In the genomic region with DNA sequence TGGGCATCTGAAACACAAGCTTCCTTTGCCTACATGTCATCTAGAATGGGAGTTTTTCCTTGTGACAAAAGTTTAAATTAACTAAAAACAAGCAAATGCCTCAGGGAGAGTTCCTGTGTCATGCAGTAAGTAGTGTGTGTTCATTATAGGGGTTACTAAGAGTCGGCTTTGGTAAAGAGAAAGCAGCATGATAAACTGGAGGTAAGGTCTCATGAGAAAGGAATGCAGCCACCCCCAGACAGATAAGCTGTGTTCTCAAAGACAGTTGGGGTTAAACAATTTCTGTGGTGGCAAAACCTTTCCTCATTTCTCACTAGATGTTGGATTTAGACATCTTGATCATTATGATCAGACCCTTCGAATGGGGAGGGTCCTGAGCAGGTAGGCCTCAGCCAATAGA, we compare ENCODE assay signal across 12 cellular contexts.
DNase-seq lines count a peak whose midpoint lies in the region; ATAC-seq and TF ChIP-seq lines count a peak whose summit lies in the region.
"Had no signal": no experiment of that assay in that cellular context is flagged by ENCODE, and none has a peak within 500 bp of the region (broad histone marks: within the 10 kb centered on the region; RNA-seq: fewer than 3 reads in every experiment).

No MANE protein-coding gene starts in this region.

- H3K9me3 Mint-ChIP-seq in activated CD8-positive, alpha-beta T cell treated with anti-CD3 and anti-CD28 coated beads for 36 hours = no peaks in the 10 kb centered on the region
- no peaks in the 10 kb centered on the region for H3K9me3 Mint-ChIP-seq in activated CD8-positive, alpha-beta T cell treated with anti-CD3 and anti-CD28 coated beads, Interleukin-2, amount 10 ng/mL, durations not matched to agents 7 days and 5 days (ENCODE audit: insufficient read depth)
- no peaks in the 10 kb centered on the region for H3K9me3 Mint-ChIP-seq in activated T-helper 2 cell treated with anti-CD3 and anti-CD28 coated beads, Interferon-gamma antibody, Interleukin-2, Interleukin-4, amounts not matched to agents 10 μg/mL and 5 μg/mL and 100 μg/mL, durations not matched to agents 14 hours and 24 hours and 36 hours

- POLR2A ChIA-PET in activated CD8-positive, alpha-beta T cell treated with anti-CD3 and anti-CD28 coated beads for 36 hours (lab: Charles Lee) = no interaction called here
- POLR2A ChIA-PET in activated CD8-positive, alpha-beta T cell treated with anti-CD3 and anti-CD28 coated beads, Interleukin-2, amount 10 ng/mL, durations not matched to agents 7 days and 5 days (lab: Charles Lee) = no interaction called here

- peaks cover 28% of the 10 kb centered on the region for H3K36me3 Mint-ChIP-seq in activated CD8-positive, alpha-beta T cell treated with anti-CD3 and anti-CD28 coated beads for 36 hours (ENCODE audit: low read depth)
- H3K36me3 Mint-ChIP-seq in activated CD8-positive, alpha-beta T cell treated with anti-CD3 and anti-CD28 coated beads, Interleukin-2, amount 10 ng/mL, durations not matched to agents 7 days and 5 days (ENCODE audit: low read depth) = peaks cover 54% of the 10 kb centered on the region
- H3K36me3 Mint-ChIP-seq in activated T-helper 2 cell treated with anti-CD3 and anti-CD28 coated beads, Interferon-gamma antibody, Interleukin-2, Interleukin-4, amounts not matched to agents 10 μg/mL and 5 μg/mL and 100 μg/mL, durations not matched to agents 14 hours and 24 hours and 36 hours (ENCODE audit: low read depth) = peaks cover 53% of the 10 kb centered on the region

- peak overlapping the region; percentile 70 for H3K4me2 ChIP-seq in smooth muscle cell

- intact Hi-C loops in activated CD8-positive, alpha-beta T cell treated with anti-CD3 and anti-CD28 coated beads for 36 hours (cut with micrococcal nuclease) = loop anchor here (5.0 to 10.0 kb wide), 4 partner anchors 52 to 485 kb away; no protein-coding TSS in a partner anchor
- intact Hi-C loops in activated T-helper 2 cell treated with anti-CD3 and anti-CD28 coated beads, Interferon-gamma antibody, Interleukin-2, Interleukin-4, amounts not matched to agents 10 μg/mL and 5 μg/mL and 100 μg/mL, durations not matched to agents 14 hours and 24 hours and 36 hours (cut with micrococcal nuclease) = loop anchor here (10.0 kb wide), 1 partner anchor 522 kb away; the partner anchor contains the start of gene RNF149
- intact Hi-C loops in thyroid gland (cut with DNase I) = no loop called here

- H3K36me3 ChIP-seq in smooth muscle cell (ENCODE audit: low read depth) (no peaks in the 10 kb centered on the region), thyroid gland (no peaks in the 10 kb centered on the region)
- H3K36me3 ChIP-seq: prostate gland had no signal

- H3K27me3 Mint-ChIP-seq in activated CD8-positive, alpha-beta T cell treated with anti-CD3 and anti-CD28 coated beads for 36 hours = no peaks in the 10 kb centered on the region
- no peaks in the 10 kb centered on the region for H3K27me3 Mint-ChIP-seq in activated CD8-positive, alpha-beta T cell treated with anti-CD3 and anti-CD28 coated beads, Interleukin-2, amount 10 ng/mL, durations not matched to agents 7 days and 5 days (ENCODE audit: low read depth)
- H3K27me3 Mint-ChIP-seq in activated T-helper 2 cell treated with anti-CD3 and anti-CD28 coated beads, Interferon-gamma antibody, Interleukin-2, Interleukin-4, amounts not matched to agents 10 μg/mL and 5 μg/mL and 100 μg/mL, durations not matched to agents 14 hours and 24 hours and 36 hours (ENCODE audit: low read depth) = no peaks in the 10 kb centered on the region

- no peak for TF ChIP-seq POLR2A in thyroid gland (IDR thresholded peaks at IDR 0.05)

- H3K27ac Mint-ChIP-seq in activated CD8-positive, alpha-beta T cell treated with anti-CD3 and anti-CD28 coated beads for 36 hours = peak overlapping the region; percentile 27
- H3K27ac Mint-ChIP-seq in activated CD8-positive, alpha-beta T cell treated with anti-CD3 and anti-CD28 coated beads, Interleukin-2, amount 10 ng/mL, durations not matched to agents 7 days and 5 days = no peak overlapping the region
- no peak overlapping the region for H3K27ac Mint-ChIP-seq in activated T-helper 2 cell treated with anti-CD3 and anti-CD28 coated beads, Interferon-gamma antibody, Interleukin-2, Interleukin-4, amounts not matched to agents 10 μg/mL and 5 μg/mL and 100 μg/mL, durations not matched to agents 14 hours and 24 hours and 36 hours

- no peak for DNase-seq in activated CD8-positive, alpha-beta T cell treated with anti-CD3 and anti-CD28 coated beads for 36 hours
- DNase-seq in activated CD8-positive, alpha-beta T cell treated with anti-CD3 and anti-CD28 coated beads, Interleukin-2, amount 10 ng/mL, durations not matched to agents 7 days and 5 days = no peak
- DNase-seq in SW 1271 (lab: John Stamatoyannopoulos, UW) (peak; percentile 10 to 75), fibroblast of the aortic adventitia (ENCODE audit: low read depth) (peak; percentile 86), smooth muscle cell (lab: John Stamatoyannopoulos, UW; ENCODE audit: unreplicated experiment) (no peak), thyroid gland (no peak)
- DNase-seq in activated T-helper 2 cell treated with anti-CD3 and anti-CD28 coated beads, Interferon-gamma antibody, Interleukin-2, Interleukin-4, amounts not matched to agents 10 μg/mL and 5 μg/mL and 100 μg/mL, durations not matched to agents 14 hours and 24 hours and 36 hours (ENCODE audit: low spot score) = no peak
- DNase-seq: activated CD4-positive, alpha-beta T cell treated with anti-CD3 and anti-CD28 coated beads for 48 hours; esophagus squamous epithelium; NCI-H510A treated with DMSO at 0.1 percent for 48 hours had no signal

- no peak for ATAC-seq in activated CD8-positive, alpha-beta T cell treated with anti-CD3 and anti-CD28 coated beads for 36 hours
- ATAC-seq in activated CD8-positive, alpha-beta T cell treated with anti-CD3 and anti-CD28 coated beads, Interleukin-2, amount 10 ng/mL, durations not matched to agents 7 days and 5 days = no peak
- ATAC-seq in HG03432 (IDR thresholded peaks at IDR 0.05; ENCODE audit: unreplicated experiment) = no peak

- H3K27ac ChIP-seq in smooth muscle cell (ENCODE audit: low read depth) = peak overlapping the region; percentile 95
- H3K27ac ChIP-seq in thyroid gland = no peak overlapping the region
- H3K27ac ChIP-seq: prostate gland had no signal

- 34% methylated on average over 2 of the region's 2 CpGs for WGBS in smooth muscle cell (ENCODE audit: low lambda C conversion rate)
- 74 to 96% methylated on average over 2 of the region's 2 CpGs for WGBS in thyroid gland, 2 donors

- H3F3A ChIP-seq in smooth muscle cell (ENCODE audit: low read depth) = peaks cover 30% of the 10 kb centered on the region

- H3K4me1 ChIP-seq in smooth muscle cell (ENCODE audit: low read depth) = peaks cover 24% of the 10 kb centered on the region
- peaks cover 8 to 12% of the 10 kb centered on the region in 2 donors for H3K4me1 ChIP-seq in thyroid gland

- H2AFZ ChIP-seq in smooth muscle cell (ENCODE audit: low read depth) = no peak overlapping the region

- H3K4me3 ChIP-seq in fibroblast of the aortic adventitia (ENCODE audit: low read depth, low read length) (no peak overlapping the region), smooth muscle cell (no peak overlapping the region), thyroid gland (replicated peaks in 1 of 3) (no peak overlapping the region)
- H3K4me3 ChIP-seq: esophagus squamous epithelium, prostate gland had no signal

- peaks cover 36% of the 10 kb centered on the region for H4K20me1 ChIP-seq in smooth muscle cell (ENCODE audit: low read depth)

- peaks cover 78% of the 10 kb centered on the region for H3K4me1 Mint-ChIP-seq in activated CD8-positive, alpha-beta T cell treated with anti-CD3 and anti-CD28 coated beads for 36 hours (ENCODE audit: low read depth)
- H3K4me1 Mint-ChIP-seq in activated CD8-positive, alpha-beta T cell treated with anti-CD3 and anti-CD28 coated beads, Interleukin-2, amount 10 ng/mL, durations not matched to agents 7 days and 5 days (ENCODE audit: low read depth) = peaks cover 73% of the 10 kb centered on the region
- H3K4me1 Mint-ChIP-seq in activated T-helper 2 cell treated with anti-CD3 and anti-CD28 coated beads, Interferon-gamma antibody, Interleukin-2, Interleukin-4, amounts not matched to agents 10 μg/mL and 5 μg/mL and 100 μg/mL, durations not matched to agents 14 hours and 24 hours and 36 hours (ENCODE audit: low read depth) = peaks cover 70% of the 10 kb centered on the region

- peaks cover 47% of the 10 kb centered on the region for H3K79me2 ChIP-seq in smooth muscle cell (ENCODE audit: low read depth)

- no peaks in the 10 kb centered on the region for H3K27me3 ChIP-seq in smooth muscle cell (ENCODE audit: low read depth)
- no peaks in the 10 kb centered on the region for H3K27me3 ChIP-seq in thyroid gland
- H3K27me3 ChIP-seq: esophagus squamous epithelium had no signal

- peak overlapping the region; percentile 66 for H3K9ac ChIP-seq in smooth muscle cell (ENCODE audit: low read depth)

- no peak overlapping the region for H3K4me3 Mint-ChIP-seq in activated CD8-positive, alpha-beta T cell treated with anti-CD3 and anti-CD28 coated beads for 36 hours
- no peak overlapping the region for H3K4me3 Mint-ChIP-seq in activated CD8-positive, alpha-beta T cell treated with anti-CD3 and anti-CD28 coated beads, Interleukin-2, amount 10 ng/mL, durations not matched to agents 7 days and 5 days
- H3K4me3 Mint-ChIP-seq in activated T-helper 2 cell treated with anti-CD3 and anti-CD28 coated beads, Interferon-gamma antibody, Interleukin-2, Interleukin-4, amounts not matched to agents 10 μg/mL and 5 μg/mL and 100 μg/mL, durations not matched to agents 14 hours and 24 hours and 36 hours (ENCODE audit: low read depth) = no peak overlapping the region

- no peak for TF ChIP-seq CTCF in activated CD8-positive, alpha-beta T cell treated with anti-CD3 and anti-CD28 coated beads for 36 hours (IDR thresholded peaks at IDR 0.05)
- no peak for TF ChIP-seq CTCF in fibroblast of the aortic adventitia (IDR thresholded peaks at IDR 0.05; ENCODE audit: insufficient read depth, low read length)
- no peak for TF ChIP-seq CTCF in smooth muscle cell (IDR thresholded peaks at IDR 0.05; ENCODE audit: borderline replicate concordance, insufficient read depth, poor library complexity, severe bottlenecking)
- TF ChIP-seq CTCF in thyroid gland (IDR thresholded peaks at IDR 0.05) = no peak

- CTCF ChIA-PET in activated CD8-positive, alpha-beta T cell treated with anti-CD3 and anti-CD28 coated beads for 36 hours (lab: Charles Lee) = interaction anchor here (1.0 to 9.8 kb wide), 7 partner anchors 10 to 485 kb away, joined by 3 to 94 read pairs (median 4); no protein-coding TSS in a partner anchor
- CTCF ChIA-PET in activated CD8-positive, alpha-beta T cell treated with anti-CD3 and anti-CD28 coated beads, Interleukin-2, amount 10 ng/mL, durations not matched to agents 7 days and 5 days (lab: Charles Lee) = interaction anchor here (1.1 to 3.7 kb wide), 8 partner anchors 11 to 485 kb away, joined by 3 to 15 read pairs (median 5); no protein-coding TSS in a partner anchor

- H3K9me3 ChIP-seq in smooth muscle cell (replicated peaks; ENCODE audit: low read depth) (no peaks in the 10 kb centered on the region), thyroid gland (no peaks in the 10 kb centered on the region)
- H3K9me3 ChIP-seq: esophagus squamous epithelium, prostate gland had no signal

Comparison
In these comparisons a context has a peak if more than half of its experiments do, and no peak if none do; other contexts are left out.
1. DNase-seq: peak in SW 1271 (2 of 2) and fibroblast of the aortic adventitia (single experiment); none in activated CD8-positive, alpha-beta T cell treated with anti-CD3 and anti-CD28 coated beads for 36 hours (single experiment), activated CD8-positive, alpha-beta T cell treated with anti-CD3 and anti-CD28 coated beads, Interleukin-2, amount 10 ng/mL, durations not matched to agents 7 days and 5 days (single experiment), smooth muscle cell (single experiment), activated T-helper 2 cell treated with anti-CD3 and anti-CD28 coated beads, Interferon-gamma antibody, Interleukin-2, Interleukin-4, amounts not matched to agents 10 μg/mL and 5 μg/mL and 100 μg/mL, durations not matched to agents 14 hours and 24 hours and 36 hours (single experiment) and thyroid gland (0 of 2).